ENCODE assay signal across 37 cellular contexts in genomic region chr3:117811797-117812196, GRCh38.
"Had no signal": no experiment of that assay in that cellular context is flagged by ENCODE, and none has a peak within 500 bp of the region (broad histone marks: within the 10 kb centered on the region; RNA-seq: fewer than 3 reads in every experiment).

No MANE protein-coding gene starts in this region.

- H3K4me3 ChIP-seq: body of pancreas, MG63, Peyer's patch had no signal

- ATAC-seq: activated CD8-positive, alpha-beta memory T cell treated with anti-CD3 and anti-CD28 coated beads, Interleukin-2, amount 10 ng/mL, durations not matched to agents 7 days and 5 days; body of pancreas; PC-3 had no signal

- DNase-seq: activated CD4-positive, alpha-beta memory T cell treated with anti-CD3 and anti-CD28 coated beads, Interleukin-2, amount 10 ng/mL, durations not matched to agents 7 days and 5 days; activated CD4-positive, alpha-beta T cell treated with anti-CD3 and anti-CD28 coated beads for 1 hour; activated CD4-positive, alpha-beta T cell treated with anti-CD3 and anti-CD28 coated beads for 48 hours; activated CD4-positive, CD25-positive, alpha-beta regulatory T cell; activated CD8-positive, alpha-beta memory T cell treated with anti-CD3 and anti-CD28 coated beads for 24 hours; activated CD8-positive, alpha-beta memory T cell treated with anti-CD3 and anti-CD28 coated beads, Interleukin-2, amount 10 ng/mL, durations not matched to agents 7 days and 5 days; activated CD8-positive, alpha-beta memory T cell treated with anti-CD3 and anti-CD28 coated beads, Interleukin-2, amount 50 U/mL, for 48 hours; activated effector memory CD4-positive, alpha-beta T cell treated with Interleukin-2 at 50 U/mL for 16 hours; activated naive CD4-positive, alpha-beta T cell; activated naive CD4-positive, alpha-beta T cell treated with anti-CD3 and anti-CD28 coated beads, Interleukin-2, amount 50 U/mL, for 16 hours; activated naive CD8-positive, alpha-beta T cell treated with anti-CD3 and anti-CD28 coated beads for 36 hours; activated T-cell treated with anti-CD3 and anti-CD28 coated beads, Interleukin-2, amount 50 U/mL, for 48 hours; amniotic stem cell; body of pancreas; caudate nucleus; Kasumi-1; KG1; MG63; NCI-H1048; NCI-H1105 treated with DMSO at 0.1 percent for 48 hours; NCI-H1436; NCI-H1694; NCI-H1930; NCI-H2081 treated with DMSO at 0.1 percent for 48 hours; NCI-H345; NCI-H524 treated with DMSO at 0.1 percent for 48 hours; NCI-H748 treated with DMSO at 0.1 percent for 48 hours; NK-92 treated with Interleukin-12 subunit alpha and Interleukin-12 subunit beta, amount 100 ng/mL, for 24 hours; PC-3; Peyer's patch; RPMI8226; SIG-M5; SW 1271; T-helper 1 cell; T-helper 2 cell; T-helper 9 cell; WERI-Rb-1 had no signal

- H3K27ac ChIP-seq: body of pancreas, Peyer's patch, WERI-Rb-1 had no signal
